In genomic region chr2:85617723-85618122, GRCh38 we compare ENCODE assay signal across 4 cellular contexts. TPM values are rescaled to one million over a fixed set of nuclear protein-coding genes. Genes with fewer than 3 reads are reported as not detected.
DNase-seq lines count a peak whose midpoint lies in the region; ATAC-seq and TF ChIP-seq lines count a peak whose summit lies in the region.
"Not testable (repeated sequence)": the region's sequence is repeated elsewhere in the genome, so short reads cannot be mapped to it uniquely, and the experiment has no call there.

No MANE protein-coding gene starts in this region.

- peak overlapping the region; percentile 96 for H3K4me3 Mint-ChIP-seq in activated naive CD4-positive, alpha-beta T cell treated with anti-CD3 and anti-CD28 coated beads for 36 hours

- peak overlapping the region; percentile 96; the same call in 1 of the 2 replicates for H3K4me3 ChIP-seq in MG63
- peak overlapping the region; percentile 11 for H3K4me3 ChIP-seq in lower lobe of right lung

- not testable (repeated sequence) for H3K27me3 ChIP-seq in MG63; lower lobe of right lung (ENCODE audit: low read depth)

- TF ChIP-seq CTCF in 22Rv1 (IDR thresholded peaks at IDR 0.05); lower lobe of right lung (IDR thresholded peaks at IDR 0.05): not testable (repeated sequence)

- CTCF ChIA-PET in activated naive CD4-positive, alpha-beta T cell treated with anti-CD3 and anti-CD28 coated beads for 36 hours (lab: Charles Lee) = interaction anchor here (1.9 kb wide), 1 partner anchor 19 kb away, joined by 14 read pairs; no protein-coding TSS in a partner anchor

- not testable (repeated sequence) for H3K9me3 ChIP-seq in MG63, lower lobe of right lung

- not testable (repeated sequence) for H3K9me3 Mint-ChIP-seq in activated naive CD4-positive, alpha-beta T cell treated with anti-CD3 and anti-CD28 coated beads for 36 hours

- peaks cover 21% of the 10 kb centered on the region for H3K4me1 Mint-ChIP-seq in activated naive CD4-positive, alpha-beta T cell treated with anti-CD3 and anti-CD28 coated beads for 36 hours (ENCODE audit: low read depth)

- not testable (repeated sequence) for H3K27ac Mint-ChIP-seq in activated naive CD4-positive, alpha-beta T cell treated with anti-CD3 and anti-CD28 coated beads for 36 hours

- peak overlapping the region; percentile 91; the same call in 1 of the 2 replicates for H3K27ac ChIP-seq in 22Rv1
- not testable (repeated sequence) for H3K27ac ChIP-seq in lower lobe of right lung

- ATAC-seq in lower lobe of right lung = not testable (repeated sequence)

- peaks cover 19% of the 10 kb centered on the region for H3K36me3 Mint-ChIP-seq in activated naive CD4-positive, alpha-beta T cell treated with anti-CD3 and anti-CD28 coated beads for 36 hours (ENCODE audit: low read depth)

- peaks cover 21% of the 10 kb centered on the region for H3K4me1 ChIP-seq in lower lobe of right lung

- peaks cover 46% of the 10 kb centered on the region for H3K36me3 ChIP-seq in MG63
- H3K36me3 ChIP-seq in lower lobe of right lung = peaks cover 41% of the 10 kb centered on the region

- intact Hi-C loops in activated naive CD4-positive, alpha-beta T cell treated with anti-CD3 and anti-CD28 coated beads for 36 hours (cut with micrococcal nuclease) = loop anchor here (5.0 to 10.0 kb wide), 3 partner anchors 420 to 827 kb away; partner anchors contain the start of genes KDM3A, POLR1A and PTCD3
- intact Hi-C loops in lower lobe of right lung (cut with DNase I) = not testable (repeated sequence)

- H3K27me3 Mint-ChIP-seq in activated naive CD4-positive, alpha-beta T cell treated with anti-CD3 and anti-CD28 coated beads for 36 hours (ENCODE audit: low read depth) = not testable (repeated sequence)

- not testable (repeated sequence) for DNase-seq in MG63; activated naive CD4-positive, alpha-beta T cell treated with anti-CD3 and anti-CD28 coated beads for 36 hours; lower lobe of right lung

RNA-seq across cellular contexts. Expression of gene USP39, which starts 1.7 kb away (rescaled TPM):
- 86.8 and 313 TPM in 2 replicates for total RNA-seq in MG63 (2014; rRNA removed; shearing (Covaris generic); ENCODE audit: low replicate concordance)
- total RNA-seq in activated naive CD4-positive, alpha-beta T cell treated with anti-CD3 and anti-CD28 coated beads for 36 hours = 10 to 100 TPM; 92.3 to 94.6 TPM
- total RNA-seq in lower lobe of right lung = 40.2 TPM

RNA-seq across cellular contexts. Expression of gene C2orf68, which starts 5.9 kb away (rescaled TPM):
- 16.2 and 17.3 TPM in 2 replicates for total RNA-seq in MG63 (2014; rRNA removed; shearing (Covaris generic); ENCODE audit: low replicate concordance)
- total RNA-seq in activated naive CD4-positive, alpha-beta T cell treated with anti-CD3 and anti-CD28 coated beads for 36 hours = 10 to 100 TPM; 29.3 to 31.0 TPM
- total RNA-seq in lower lobe of right lung = 40.6 TPM

RNA-seq across cellular contexts. Expression of gene TMEM150A, which starts 15.2 kb away (rescaled TPM):
- total RNA-seq in MG63 (2014; rRNA removed; shearing (Covaris generic); ENCODE audit: low replicate concordance) = 3.9 and 6.8 TPM in 2 replicates
- under 1 TPM; 0.55 to 0.67 TPM for total RNA-seq in activated naive CD4-positive, alpha-beta T cell treated with anti-CD3 and anti-CD28 coated beads for 36 hours
- 28.9 TPM for total RNA-seq in lower lobe of right lung

RNA-seq across cellular contexts. Expression of gene RNF181, which starts 22.2 kb away (rescaled TPM):
- total RNA-seq in MG63 (2014; rRNA removed; shearing (Covaris generic); ENCODE audit: low replicate concordance) = 167 and 209 TPM in 2 replicates
- 10 to 100 TPM; 86.8 to 96.1 TPM for total RNA-seq in activated naive CD4-positive, alpha-beta T cell treated with anti-CD3 and anti-CD28 coated beads for 36 hours
- total RNA-seq in lower lobe of right lung = 89.8 TPM

RNA-seq across cellular contexts. Expression of gene VAMP5, which starts 33.5 kb away (rescaled TPM):
- total RNA-seq in MG63 (2014; rRNA removed; shearing (Covaris generic); ENCODE audit: low replicate concordance) = 8.3 and 76.7 TPM in 2 replicates
- total RNA-seq in activated naive CD4-positive, alpha-beta T cell treated with anti-CD3 and anti-CD28 coated beads for 36 hours = 10 to 100 TPM; 18.4 to 21.8 TPM
- 87.0 TPM for total RNA-seq in lower lobe of right lung
